In genomic region chr11:64246874-64247728, GRCh38 we compare ENCODE assay signal across 8 cellular contexts. TPM values are rescaled to one million over a fixed set of nuclear protein-coding genes. Genes with fewer than 3 reads are reported as not detected.
DNase-seq lines count a peak whose midpoint lies in the region; ATAC-seq and TF ChIP-seq lines count a peak whose summit lies in the region.

TSS of gene PPP1R14B (minus strand) at chr11:64246943. CDS start at chr11:64246673, 270 bp downstream.

- peaks cover 12% of the 10 kb centered on the region for H3K36me3 ChIP-seq in IMR-90 (ENCODE audit: control insufficient read depth, insufficient read depth, low read length)
- peaks cover 14% of the 10 kb centered on the region; the same call in 1 of the 2 replicates for H3K36me3 ChIP-seq in PC-3 (ENCODE audit: low read depth, low read length)

- DNase-seq in NCI-H1436 (lab: John Stamatoyannopoulos, UW) (peak; percentile 73), NCI-H1436 treated with DMSO at 0.1 percent for 48 hours (lab: John Stamatoyannopoulos, UW) (no peak), IMR-90 (peak; percentile 80), PC-3 (peak; percentile 91), activated T-cell treated with anti-CD3 and anti-CD28 coated beads for 48 hours (ENCODE audit: low read depth) (peak; percentile 82), epithelial cell of esophagus (ENCODE audit: low read depth) (peak; percentile 85), midbrain (lab: John Stamatoyannopoulos, UW) (peak; percentile 77)
- DNase-seq in stimulated activated CD8-positive, alpha-beta memory T cell treated with anti-CD3 and anti-CD28 coated beads, Interleukin-15, amount 100 ng/mL, for 48 hours (ENCODE audit: low read depth in 2 of 2) = peak; percentile 74 to 77

- intact Hi-C loops in IMR-90 (cut with micrococcal nuclease) (no loop called here), PC-3 (cut with micrococcal nuclease) (loop anchor here (2.0 kb wide), 2 partner anchors 24 to 54 kb away; partner anchors contain the start of gene CATSPERZ)

- H2AK5ac ChIP-seq in IMR-90 (ENCODE audit: low read depth, low read length) = peak within 1 kb of the TSS; percentile 100

- 3% methylated on average over 27 of the region's 73 CpGs; no CpG with 5 or more reads in 1 of the 2 experiments for WGBS in IMR-90 (ENCODE audit: extremely low coverage in 2 of 2, insufficient read length in 1 of 2), 2 experiments

- H3K18ac ChIP-seq in IMR-90 (ENCODE audit: low read depth, low read length) = peak within 1 kb of the TSS; percentile 64

- H3K79me2 ChIP-seq in PC-3 (ENCODE audit: low read length) = peaks cover 49% of the 10 kb centered on the region

- H2BK15ac ChIP-seq in IMR-90 (ENCODE audit: low read depth, low read length) = peak within 1 kb of the TSS; percentile 77; the same call in 1 of the 3 replicates

- no peaks in the 10 kb centered on the region for H3K9me2 ChIP-seq in PC-3 (replicated peaks; ENCODE audit: low read length)

- no TSS peak for BruUV-seq in IMR-90 (replicated peaks; lab: Mats Ljungman, UMichigan)
- BruUV-seq in PC-3 (replicated peaks; lab: Mats Ljungman, UMichigan) = TSS peak; percentile 24

- POLR2A ChIA-PET in IMR-90 (lab: Charles Lee; ENCODE audit: unreplicated experiment) = interaction anchor here (1.2 kb wide), 1 partner anchor 23 kb away, joined by 3 read pairs; no protein-coding TSS in a partner anchor
- POLR2A ChIA-PET in PC-3 (lab: Charles Lee; ENCODE audit: unreplicated experiment) = interaction anchor here (2.6 kb wide), 1 partner anchor 9 kb away, joined by 12 read pairs; no protein-coding TSS in a partner anchor

- peak within 1 kb of the TSS; percentile 92 for H2BK120ac ChIP-seq in IMR-90 (ENCODE audit: low read depth, low read length)

- peak; percentile 72; the same call in 1 of the 2 replicates for TF ChIP-seq POLR2A in IMR-90 (IDR thresholded peaks at IDR 0.05; ENCODE audit: low read depth, low read length)

- H4K20me1 ChIP-seq in IMR-90 (ENCODE audit: insufficient read depth, low read length) (peaks cover 26% of the 10 kb centered on the region), PC-3 (ENCODE audit: low read length) (peaks cover 8% of the 10 kb centered on the region; the same call in 1 of the 2 replicates)

- peak within 1 kb of the TSS; percentile 100 for H3K4ac ChIP-seq in IMR-90 (ENCODE audit: low read depth, low read length)

- H3K14ac ChIP-seq in IMR-90 (replicated peaks; ENCODE audit: low read depth, low read length) = peak within 1 kb of the TSS; percentile 100

- H3F3A ChIP-seq in PC-3 (ENCODE audit: low read length, unreplicated experiment) = no peaks in the 10 kb centered on the region

- in situ Hi-C loops in IMR-90 (cut with MboI; ENCODE audit: low sequenced_read_pairs) = no loop called here

- peaks cover 5% of the 10 kb centered on the region for H3K9me1 ChIP-seq in IMR-90 (ENCODE audit: insufficient read depth, low read length)

- peak; percentile 61 for ATAC-seq in IMR-90 (ENCODE audit: low read depth)
- ATAC-seq in PC-3 = peak; percentile 41

- H3K9ac ChIP-seq in IMR-90 (ENCODE audit: low read depth, low read length) = peak within 1 kb of the TSS; percentile 93
- H3K9ac ChIP-seq in PC-3 (ENCODE audit: low read length) = peak within 1 kb of the TSS; percentile 93

- H3K56ac ChIP-seq in IMR-90 (ENCODE audit: extremely low read depth, insufficient read depth, low read length) = peak within 1 kb of the TSS; percentile 95

- H3K27ac ChIP-seq in IMR-90 (ENCODE audit: insufficient read depth, low read length) (peak within 1 kb of the TSS; percentile 98), PC-3 (ENCODE audit: low read length) (peak within 1 kb of the TSS; percentile 94)

- CTCF ChIA-PET in IMR-90 (lab: Yijun Ruan, JAX) (interaction anchor here (2.1 kb wide), 1 partner anchor 54 kb away, joined by 7 read pairs; no protein-coding TSS in a partner anchor), PC-3 (lab: Charles Lee) (interaction anchor here (0.6 kb wide), 1 partner anchor 57 kb away, joined by 5 read pairs; no protein-coding TSS in a partner anchor)

- 0 out of 2 replicates have a peak, but pooled peaks have one; percentile 1 for TF ChIP-seq CTCF in IMR-90 (conservative IDR thresholded peaks at IDR 0.05; ENCODE audit: low read depth, low read length)
- no peak for TF ChIP-seq CTCF in PC-3 (conservative IDR thresholded peaks at IDR 0.05; ENCODE audit: low read depth, low read length)
- no peak for TF ChIP-seq CTCF in epithelial cell of esophagus (IDR thresholded peaks at IDR 0.05; ENCODE audit: insufficient read depth, low read depth, low read length, missing control alignments)

- peak within 1 kb of the TSS; percentile 100 for H2AK9ac ChIP-seq in IMR-90 (replicated peaks; ENCODE audit: low read depth, low read length, poor library complexity)

- no peak for TF ChIP-seq RAD21 in IMR-90 (IDR thresholded peaks at IDR 0.05; ENCODE audit: low read length)

- H3K79me1 ChIP-seq in IMR-90 (ENCODE audit: low read depth in 1 of 2, low read length in 2 of 2) = peaks cover 7 to 37% of the 10 kb centered on the region in 2 experiments; a peak in 3 of 4 replicates

- peak within 1 kb of the TSS; percentile 80 for H4K5ac ChIP-seq in IMR-90 (ENCODE audit: low read depth, low read length)

- H4K91ac ChIP-seq in IMR-90 (ENCODE audit: insufficient read depth, low read depth, low read length) = peak within 1 kb of the TSS; percentile 98

- peak within 1 kb of the TSS; percentile 100 for H3K23ac ChIP-seq in IMR-90 (ENCODE audit: low read depth, low read length)

- H3K4me3 ChIP-seq in IMR-90 (ENCODE audit: insufficient read depth, low read depth, low read length) (peak within 1 kb of the TSS; percentile 95), PC-3 (ENCODE audit: low read length) (peak within 1 kb of the TSS; percentile 80), epithelial cell of esophagus (ENCODE audit: low read length) (peak within 1 kb of the TSS; percentile 72)

- H4K8ac ChIP-seq in IMR-90 (ENCODE audit: low read depth in 2 of 2, low read length in 2 of 2) = peak within 1 kb of the TSS; percentile 97 to 99

- H3K9me3 ChIP-seq in IMR-90 (ENCODE audit: control insufficient read depth, insufficient read depth, low read length) (no peaks in the 10 kb centered on the region), PC-3 (ENCODE audit: low read length) (no peaks in the 10 kb centered on the region)

- peak within 1 kb of the TSS; percentile 60 for H2BK20ac ChIP-seq in IMR-90 (ENCODE audit: low read depth, low read length)

- peak within 1 kb of the TSS; percentile 98 for H2BK5ac ChIP-seq in IMR-90 (ENCODE audit: low read depth, low read length, poor library complexity, severe bottlenecking)

- peak within 1 kb of the TSS; percentile 96 for H3K4me2 ChIP-seq in IMR-90 (ENCODE audit: low read depth, low read length)
- peak within 1 kb of the TSS; percentile 94 for H3K4me2 ChIP-seq in PC-3 (ENCODE audit: low read length)

- peak within 1 kb of the TSS; percentile 92 for H2AFZ ChIP-seq in IMR-90 (replicated peaks; ENCODE audit: low read length, poor library complexity)
- H2AFZ ChIP-seq in PC-3 (ENCODE audit: low read length) = peak within 1 kb of the TSS; percentile 82

- no peaks in the 10 kb centered on the region for H3K27me3 ChIP-seq in IMR-90 (ENCODE audit: control insufficient read depth, insufficient read depth, low read length)
- no peaks in the 10 kb centered on the region for H3K27me3 ChIP-seq in PC-3 (ENCODE audit: low read length)

- dilution Hi-C loops in IMR-90 (cut with HindIII; ENCODE audit: low sequenced_read_pairs, unreplicated experiment) = no loop called here

- H3K4me1 ChIP-seq in IMR-90 (ENCODE audit: control insufficient read depth, insufficient read depth, low read length) (peaks cover 11% of the 10 kb centered on the region), PC-3 (ENCODE audit: insufficient read depth, low read length) (peaks cover 49% of the 10 kb centered on the region)

TF ChIP-seq in IMR-90, 13 proteins besides CTCF, POLR2A, EP300 and RAD21:
- TF ChIP-seq MAZ (IDR thresholded peaks at IDR 0.05; ENCODE audit: borderline replicate concordance, low read depth, low read length) = peak; percentile 60; the same call in 1 of the 2 replicates
- TF ChIP-seq SMC3 (IDR thresholded peaks at IDR 0.05; ENCODE audit: low read depth, low read length) = no peak
- TF ChIP-seq CEBPB (IDR thresholded peaks at IDR 0.05; ENCODE audit: low read depth, low read length) = no peak
- TF ChIP-seq USF2 (IDR thresholded peaks at IDR 0.05; ENCODE audit: low read depth, low read length) = peak; percentile 51; the same call in 1 of the 2 replicates
- no peak for TF ChIP-seq ELK1 (IDR thresholded peaks at IDR 0.05; ENCODE audit: borderline replicate concordance, low read depth, low read length)
- TF ChIP-seq RCOR1 (IDR thresholded peaks at IDR 0.05; ENCODE audit: insufficient replicate concordance, low read length) = no peak
- no peak for TF ChIP-seq CHD1 (IDR thresholded peaks at IDR 0.05; ENCODE audit: low read depth, low read length)
- TF ChIP-seq BHLHE40 (IDR thresholded peaks at IDR 0.05; ENCODE audit: low read depth, low read length) = 0 out of 2 replicates have a peak, but pooled peaks have one; percentile 35
- TF ChIP-seq RFX5 (IDR thresholded peaks at IDR 0.05; ENCODE audit: low read depth, low read length) = no peak
- TF ChIP-seq FOS (IDR thresholded peaks at IDR 0.05; ENCODE audit: low read depth, low read length) = no peak
- no peak for TF ChIP-seq NFE2L2 (IDR thresholded peaks at IDR 0.05; ENCODE audit: low read depth, low read length)
- no peak for TF ChIP-seq MAFK (IDR thresholded peaks at IDR 0.05; ENCODE audit: low read depth, low read length)
- TF ChIP-seq MXI1 (IDR thresholded peaks at IDR 0.05; ENCODE audit: borderline replicate concordance, low read depth, low read length) = peak; percentile 93

RNA-seq across cellular contexts. Expression of gene PPP1R14B, which starts in this region (rescaled TPM):
- 176 and 206 TPM in 2 replicates for total RNA-seq in IMR-90 (2012; rRNA removed)
- 257 and 355 TPM in 2 replicates for polyA plus RNA-seq in IMR-90 (2012; rRNA removed)
- 272 and 281 TPM in 2 replicates for polyA plus RNA-seq in IMR-90 (2012; cell fraction: cytosol; rRNA removed)
- 133 and 164 TPM in 2 replicates for polyA plus RNA-seq in IMR-90 (2012; cell fraction: nucleus; rRNA removed; ENCODE audit: low replicate concordance)
- 1,496 and 2,060 TPM in 2 replicates for total RNA-seq in PC-3 (2014; rRNA removed)
